Comparison of ENCODE assay signal across 30 cellular contexts in genomic region chr17:73175962-73176565, GRCh38. TPM values are rescaled to one million over a fixed set of nuclear protein-coding genes. Genes with fewer than 3 reads are reported as not detected.
"Had no signal": no experiment of that assay in that cellular context is flagged by ENCODE, and none has a peak within 500 bp of the region (broad histone marks: within the 10 kb centered on the region; RNA-seq: fewer than 3 reads in every experiment).

No MANE protein-coding gene starts in this region.

- H3K36me3 ChIP-seq: adrenal gland had no signal

- H3K27me3 ChIP-seq: adrenal gland, body of pancreas had no signal

- H3K4me1 ChIP-seq: adrenal gland, body of pancreas had no signal

- H3K4me3 ChIP-seq: adrenal gland, body of pancreas had no signal

- FAIRE-seq: colon, endometrium, endothelial cell of umbilical vein, frontal cortex had no signal

- H3K9me3 ChIP-seq: adrenal gland, body of pancreas had no signal

- DNase-seq: activated CD4-positive, alpha-beta T cell treated with anti-CD3 and anti-CD28 coated beads for 36 hours; activated CD4-positive, alpha-beta T cell treated with anti-CD3 and anti-CD28 coated beads, Interleukin-2, amount 50 U/mL, for 1 hour; activated CD4-positive, alpha-beta T cell treated with anti-CD3 and anti-CD28 coated beads, Interleukin-2, amount 50 U/mL, for 48 hours; activated CD4-positive, CD25-positive, alpha-beta regulatory T cell; activated CD4-positive, CD25-positive, alpha-beta regulatory T cell treated with anti-CD3 and anti-CD28 coated beads, Interleukin-2, amount 50 U/mL, for 72 hours; activated CD8-positive, alpha-beta memory T cell treated with anti-CD3 and anti-CD28 coated beads for 24 hours; activated CD8-positive, alpha-beta T cell treated with anti-CD3 and anti-CD28 coated beads for 36 hours; activated effector memory CD4-positive, alpha-beta T cell treated with Interleukin-2 at 50 U/mL for 16 hours; activated naive CD4-positive, alpha-beta T cell treated with anti-CD3 and anti-CD28 coated beads for 36 hours; activated naive CD8-positive, alpha-beta T cell treated with anti-CD3 and anti-CD28 coated beads for 36 hours; activated naive CD8-positive, alpha-beta T cell treated with anti-CD3 and anti-CD28 coated beads, Interleukin-2, amount 50 U/mL, for 24 hours; activated T-cell treated with anti-CD3 and anti-CD28 coated beads, Interleukin-2, amount 50 U/mL, for 4 hours; adrenal gland; amygdala; aorta; body of pancreas; caudate nucleus; cortex of kidney; effector CD8-positive, alpha-beta T cell; foreskin fibroblast; head of caudate nucleus; T-helper 2 cell had no signal

- H3K27ac ChIP-seq: adrenal gland, body of pancreas, epithelial cell of prostate had no signal

- ATAC-seq: activated CD4-positive, alpha-beta T cell treated with anti-CD3 and anti-CD28 coated beads for 36 hours; activated CD8-positive, alpha-beta T cell treated with anti-CD3 and anti-CD28 coated beads for 36 hours; activated naive CD8-positive, alpha-beta T cell treated with anti-CD3 and anti-CD28 coated beads, Interleukin-2, amount 50 U/mL, for 24 hours; activated T-cell treated with anti-CD3 and anti-CD28 coated beads, Interleukin-2, amount 50 U/mL, for 4 hours; activated T-helper 17 cell treated with anti-CD3 and anti-CD28 coated beads, Interleukin-2, amount 50 U/mL, for 72 hours; body of pancreas; esophagus mucosa had no signal

RNA-seq across cellular contexts. Expression of gene SSTR2, which starts 11.3 kb away (rescaled TPM):
- total RNA-seq: activated naive CD4-positive, alpha-beta T cell treated with anti-CD3 and anti-CD28 coated beads for 36 hours; dermis microvascular lymphatic vessel endothelial cell; endothelial cell of umbilical vein; esophagus mucosa had no signal
